9 cellular contexts compared by ENCODE assay signal in the genomic region with DNA sequence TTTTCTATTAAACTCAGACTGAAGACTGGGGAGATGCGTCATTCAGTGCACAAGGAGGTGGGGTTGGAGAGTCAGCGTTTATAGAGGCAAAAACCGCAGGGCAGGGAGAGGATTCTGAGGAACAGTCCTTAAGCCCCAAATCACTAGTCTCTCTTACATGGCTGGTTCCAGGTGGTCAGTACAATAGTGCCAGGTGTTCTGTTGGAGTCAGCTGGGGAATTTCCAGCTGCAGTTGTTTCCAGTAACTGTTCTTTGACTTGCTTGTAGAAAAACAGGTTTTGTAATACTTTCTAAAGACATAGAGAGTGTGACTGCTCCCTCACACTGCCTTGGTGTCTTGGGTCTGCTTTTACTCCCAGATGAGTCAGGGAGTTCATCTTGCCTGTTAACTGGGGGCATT.
DNase-seq lines count a peak whose midpoint lies in the region; ATAC-seq, FAIRE-seq and TF ChIP-seq lines count a peak whose summit lies in the region.
"Had no signal": no experiment of that assay in that cellular context is flagged by ENCODE, and none has a peak within 500 bp of the region (broad histone marks: within the 10 kb centered on the region; RNA-seq: fewer than 3 reads in every experiment).

No MANE protein-coding gene starts in this region.

- H3K4me1 ChIP-seq in KMS-11 (ENCODE audit: low read depth, poor library complexity, severe bottlenecking) (peaks cover 57% of the 10 kb centered on the region), ovary (ENCODE audit: insufficient read depth) (peaks cover 1% of the 10 kb centered on the region), Peyer's patch (no peaks in the 10 kb centered on the region), small intestine (ENCODE audit: control insufficient read depth in 2 of 2, insufficient read depth in 1 of 2, low read depth in 1 of 2, low read length in 1 of 2) (no peaks in the 10 kb centered on the region)

- peak overlapping the region; percentile 16; the same call in 1 of the 2 replicates for H2AFZ ChIP-seq in KMS-11 (ENCODE audit: low read depth)

- no peak for TF ChIP-seq EP300 in ovary (IDR thresholded peaks at IDR 0.05)

- H3K36me3 ChIP-seq in KMS-11 (ENCODE audit: insufficient read depth), result no peaks in the 10 kb centered on the region
- no peaks in the 10 kb centered on the region for H3K36me3 ChIP-seq in ovary
- H3K36me3 ChIP-seq in Peyer's patch, result no peaks in the 10 kb centered on the region
- no peaks in the 10 kb centered on the region for H3K36me3 ChIP-seq in small intestine (ENCODE audit: control insufficient read depth in 2 of 2, insufficient read depth in 2 of 2, low read length in 2 of 2)
- H3K36me3 ChIP-seq: cardiac muscle cell had no signal

- CTCF ChIA-PET in activated CD8-positive, alpha-beta T cell treated with anti-CD3 and anti-CD28 coated beads for 36 hours (lab: Charles Lee), result interaction anchor here (1.0 kb wide), 1 partner anchor 258 kb away, joined by 3 read pairs; no protein-coding TSS in a partner anchor

- H3K27ac ChIP-seq in KMS-11, result peak overlapping the region; percentile 82
- H3K27ac ChIP-seq in ovary, result peak overlapping the region in 1 of 2 donors; percentile 45
- H3K27ac ChIP-seq in Peyer's patch, result no peak overlapping the region
- H3K27ac ChIP-seq in small intestine (ENCODE audit: low read depth in 1 of 2, low read length in 1 of 2), result no peak overlapping the region
- H3K27ac ChIP-seq: cardiac muscle cell had no signal

- intact Hi-C loops in ovary (cut with DNase I), result no loop called here
- intact Hi-C loops in activated CD8-positive, alpha-beta T cell treated with anti-CD3 and anti-CD28 coated beads for 36 hours (cut with micrococcal nuclease), result no loop called here

- no peaks in the 10 kb centered on the region for H3K36me3 Mint-ChIP-seq in activated CD8-positive, alpha-beta T cell treated with anti-CD3 and anti-CD28 coated beads for 36 hours (ENCODE audit: low read depth)

- no peaks in the 10 kb centered on the region for H3K79me2 ChIP-seq in KMS-11 (ENCODE audit: insufficient read depth, low read depth)

- POLR2A ChIA-PET in activated CD8-positive, alpha-beta T cell treated with anti-CD3 and anti-CD28 coated beads for 36 hours (lab: Charles Lee), result no interaction called here

- H4K20me1 ChIP-seq in KMS-11 (ENCODE audit: insufficient read depth), result no peaks in the 10 kb centered on the region

- no peaks in the 10 kb centered on the region for H3K4me1 Mint-ChIP-seq in activated CD8-positive, alpha-beta T cell treated with anti-CD3 and anti-CD28 coated beads for 36 hours (ENCODE audit: low read depth)

- no peak overlapping the region for H3K4me3 ChIP-seq in KMS-11 (IDR thresholded peaks at IDR 0.05; ENCODE audit: insufficient read depth, low read depth, low read length)
- H3K4me3 ChIP-seq in ovary, result no peak overlapping the region
- no peak overlapping the region for H3K4me3 ChIP-seq in Peyer's patch
- H3K4me3 ChIP-seq in small intestine (ENCODE audit: low read depth in 1 of 2, low read length in 2 of 2), result no peak overlapping the region
- H3K4me3 ChIP-seq: cardiac muscle cell had no signal

- no peak for TF ChIP-seq CTCF in GM20000 (IDR thresholded peaks at IDR 0.05; ENCODE audit: extremely low read depth, missing control alignments)
- TF ChIP-seq CTCF in KMS-11 (conservative IDR thresholded peaks at IDR 0.05; ENCODE audit: low read depth, low read length), result no peak
- no peak for TF ChIP-seq CTCF in ovary (IDR thresholded peaks at IDR 0.05)
- no peak for TF ChIP-seq CTCF in Peyer's patch (IDR thresholded peaks at IDR 0.05)
- TF ChIP-seq CTCF in activated CD8-positive, alpha-beta T cell treated with anti-CD3 and anti-CD28 coated beads for 36 hours (IDR thresholded peaks at IDR 0.05), result no peak

- no peaks in the 10 kb centered on the region for H3K9me3 Mint-ChIP-seq in activated CD8-positive, alpha-beta T cell treated with anti-CD3 and anti-CD28 coated beads for 36 hours

- 11 to 38% (median 20%) methylated on average over 3 of the region's 3 CpGs for WGBS in ovary, 3 donors
- 61 to 71% (median 69%) methylated on average over 3 of the region's 3 CpGs for WGBS in small intestine, 3 donors

- H3K27ac Mint-ChIP-seq in activated CD8-positive, alpha-beta T cell treated with anti-CD3 and anti-CD28 coated beads for 36 hours, result no peak overlapping the region

- H3K4me2 ChIP-seq in KMS-11, result peak overlapping the region; percentile 76

- FAIRE-seq in small intestine (lab: Jason Lieb, UNC), result no peak

- H3K9me3 ChIP-seq in ovary (no peaks in the 10 kb centered on the region), Peyer's patch (no peaks in the 10 kb centered on the region), small intestine (ENCODE audit: control insufficient read depth, low read depth) (no peaks in the 10 kb centered on the region)

- H3K9ac ChIP-seq in KMS-11, result peak overlapping the region; percentile 46

- H3K4me3 Mint-ChIP-seq in activated CD8-positive, alpha-beta T cell treated with anti-CD3 and anti-CD28 coated beads for 36 hours, result no peak overlapping the region

- ATAC-seq in activated CD8-positive, alpha-beta T cell treated with anti-CD3 and anti-CD28 coated beads for 36 hours, result no peak

- TF ChIP-seq POLR2A in ovary (IDR thresholded peaks at IDR 0.05), result no peak
- TF ChIP-seq POLR2A in Peyer's patch (IDR thresholded peaks at IDR 0.05), result no peak

- H3K27me3 Mint-ChIP-seq in activated CD8-positive, alpha-beta T cell treated with anti-CD3 and anti-CD28 coated beads for 36 hours, result no peaks in the 10 kb centered on the region

- no peaks in the 10 kb centered on the region for H3K27me3 ChIP-seq in KMS-11 (ENCODE audit: insufficient read depth, low read depth)
- H3K27me3 ChIP-seq in ovary, result no peaks in the 10 kb centered on the region
- no peaks in the 10 kb centered on the region for H3K27me3 ChIP-seq in Peyer's patch
- no peaks in the 10 kb centered on the region for H3K27me3 ChIP-seq in small intestine (ENCODE audit: control insufficient read depth in 2 of 2, insufficient read depth in 2 of 2, low read length in 2 of 2)
- H3K27me3 ChIP-seq: cardiac muscle cell had no signal

- DNase-seq in GM20000 (ENCODE audit: low spot score) (peak; percentile 4), astrocyte of the hippocampus (ENCODE audit: low read depth, low spot score) (peak; percentile 46), ovary (peak; percentile 10 to 43 (median 32)), Peyer's patch (no peak), 8988T (no peak), small intestine (no peak)
- no peak for DNase-seq in activated CD8-positive, alpha-beta T cell treated with anti-CD3 and anti-CD28 coated beads for 36 hours

Comparison
In these comparisons a context has a peak if more than half of its experiments do, and no peak if none do; other contexts are left out.
1. DNase-seq: peak in GM20000 (single experiment), astrocyte of the hippocampus (single experiment) and ovary (5 of 5); none in Peyer's patch (0 of 3), 8988T (single experiment), activated CD8-positive, alpha-beta T cell treated with anti-CD3 and anti-CD28 coated beads for 36 hours (single experiment) and small intestine (single experiment).